In the genomic region with DNA sequence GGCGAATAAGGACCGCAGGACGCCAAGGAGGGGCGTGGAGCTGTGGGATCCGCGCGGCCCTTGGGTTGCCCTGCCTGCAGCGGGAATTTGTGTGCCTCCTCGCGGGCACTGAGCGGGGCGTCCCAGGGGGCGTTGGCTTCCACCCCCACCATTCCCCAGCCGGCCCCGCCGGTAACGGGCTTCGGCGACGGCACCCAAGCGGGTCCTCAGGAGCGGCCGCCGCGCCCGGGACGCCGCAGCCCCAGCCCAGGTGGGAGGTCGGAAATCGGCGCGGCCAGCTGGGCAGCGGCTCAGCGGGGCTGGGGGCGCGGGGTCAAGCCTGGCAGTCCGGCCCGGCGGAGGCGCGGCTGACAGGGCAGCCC, we compare ENCODE assay signal across 8 cellular contexts. TPM values are rescaled to one million over a fixed set of nuclear protein-coding genes. Genes with fewer than 3 reads are reported as not detected.
DNase-seq lines count a peak whose midpoint lies in the region; ATAC-seq and TF ChIP-seq lines count a peak whose summit lies in the region.

No MANE protein-coding gene starts in this region.

- 0% methylated on average over 36 to 41 of the region's 41 CpGs for WGBS in esophagus, 2 donors
- WGBS in upper lobe of left lung, 2 donors = 1% methylated on average over 13 of the region's 41 CpGs; no CpG with 5 or more reads in 1 of the 2 donors

- DNase-seq in NCI-H2171 (lab: John Stamatoyannopoulos, UW) = peak; percentile 43
- no peak for DNase-seq in NCI-H2171 treated with DMSO at 0.1 percent for 48 hours (lab: John Stamatoyannopoulos, UW)
- peak; percentile 23 for DNase-seq in HT1080 (ENCODE audit: low read depth)
- peak; percentile 39 for DNase-seq in activated CD4-positive, alpha-beta memory T cell treated with anti-CD3 and anti-CD28 coated beads for 36 hours
- DNase-seq in myocyte (ENCODE audit: low read depth) = peak; percentile 65
- DNase-seq in upper lobe of left lung = peak; percentile 29 to 90
- no peak for DNase-seq in NCI-H1930 (lab: John Stamatoyannopoulos, UW)

- H3K36me3 ChIP-seq in esophagus (ENCODE audit: control insufficient read depth in 2 of 2, insufficient read depth in 2 of 2, low read length in 1 of 2) (no peaks in the 10 kb centered on the region), upper lobe of left lung (no peaks in the 10 kb centered on the region)

- H3K27me3 ChIP-seq in esophagus (ENCODE audit: control insufficient read depth in 1 of 2, insufficient read depth in 2 of 2, low read length in 2 of 2) = no peaks in the 10 kb centered on the region
- no peaks in the 10 kb centered on the region for H3K27me3 ChIP-seq in upper lobe of left lung

- peaks cover 5 to 14% of the 10 kb centered on the region in 2 donors for H3K4me1 ChIP-seq in esophagus (ENCODE audit: control insufficient read depth in 2 of 2, insufficient read depth in 2 of 2, low read length in 1 of 2)
- H3K4me1 ChIP-seq in upper lobe of left lung = peaks cover 15 to 25% (median 19%) of the 10 kb centered on the region in 4 donors

- H3K9me3 ChIP-seq in esophagus (ENCODE audit: control insufficient read depth in 2 of 2, insufficient read depth in 1 of 2, low read depth in 1 of 2, low read length in 1 of 2) (no peaks in the 10 kb centered on the region), upper lobe of left lung (no peaks in the 10 kb centered on the region)

- H3K4me3 ChIP-seq in esophagus (ENCODE audit: low read depth in 1 of 2, low read length in 2 of 2) (peak overlapping the region; percentile 70 to 84), upper lobe of left lung (peak overlapping the region; percentile 88 to 99 (median 98))

- TF ChIP-seq CTCF in upper lobe of left lung (IDR thresholded peaks at IDR 0.05) = no peak

- peaks cover 23% of the 10 kb centered on the region for H3K27me3 Mint-ChIP-seq in activated CD4-positive, alpha-beta memory T cell treated with anti-CD3 and anti-CD28 coated beads for 36 hours

- peak overlapping the region; percentile 73 for H3K4me3 Mint-ChIP-seq in activated CD4-positive, alpha-beta memory T cell treated with anti-CD3 and anti-CD28 coated beads for 36 hours

- intact Hi-C loops in activated CD4-positive, alpha-beta memory T cell treated with anti-CD3 and anti-CD28 coated beads for 36 hours (cut with micrococcal nuclease) = loop anchor here (2.0 kb wide), 2 partner anchors 112 to 188 kb away; a partner anchor contains a TSS

- H3K4me1 Mint-ChIP-seq in activated CD4-positive, alpha-beta memory T cell treated with anti-CD3 and anti-CD28 coated beads for 36 hours (ENCODE audit: low read depth) = peaks cover 16% of the 10 kb centered on the region

- POLR2A ChIA-PET in activated CD4-positive, alpha-beta memory T cell treated with anti-CD3 and anti-CD28 coated beads for 36 hours (lab: Charles Lee) = interaction anchor here (1.2 to 1.8 kb wide), 2 partner anchors 20 to 156 kb away, joined by 3 read pairs; a partner anchor contains a TSS

- no peak for TF ChIP-seq EP300 in upper lobe of left lung (IDR thresholded peaks at IDR 0.05)

- H3K36me3 Mint-ChIP-seq in activated CD4-positive, alpha-beta memory T cell treated with anti-CD3 and anti-CD28 coated beads for 36 hours = no peaks in the 10 kb centered on the region

- CTCF ChIA-PET in activated CD4-positive, alpha-beta memory T cell treated with anti-CD3 and anti-CD28 coated beads for 36 hours (lab: Charles Lee) = interaction anchor here (0.9 kb wide), 1 partner anchor 112 kb away, joined by 5 read pairs; a partner anchor contains a TSS

- no peak overlapping the region for H3K27ac Mint-ChIP-seq in activated CD4-positive, alpha-beta memory T cell treated with anti-CD3 and anti-CD28 coated beads for 36 hours

- H3K27ac ChIP-seq in esophagus (ENCODE audit: low read depth in 2 of 2, low read length in 1 of 2) = peak overlapping the region; percentile 58 to 74
- H3K27ac ChIP-seq in upper lobe of left lung = peak overlapping the region; percentile 71 to 89 (median 84)

- ATAC-seq in upper lobe of left lung (ENCODE audit: low FRiP score in 2 of 2) = peak in 1 of 2 donors; percentile 62

- TF ChIP-seq POLR2A in upper lobe of left lung (IDR thresholded peaks at IDR 0.05) = peak in 1 of 4 donors; percentile 44

- H3K9me3 Mint-ChIP-seq in activated CD4-positive, alpha-beta memory T cell treated with anti-CD3 and anti-CD28 coated beads for 36 hours = no peaks in the 10 kb centered on the region

RNA-seq across cellular contexts. Expression of a gene that starts 0.3 kb away (rescaled TPM):
- total RNA-seq in HT1080 (2014; rRNA removed; shearing (Covaris generic)) = 8.9 and 9.6 TPM in 2 replicates
- polyA plus RNA-seq in HT1080 (2015; cell fraction: cytosol; rRNA removed) = 8.7 and 9.9 TPM in 2 replicates
- polyA plus RNA-seq in HT1080 (2015; cell fraction: nucleus; rRNA removed) = 37.7 and 42.8 TPM in 2 replicates
- total RNA-seq in activated CD4-positive, alpha-beta memory T cell treated with anti-CD3 and anti-CD28 coated beads for 36 hours = 1 to 10 TPM; 1.1 to 1.6 TPM
- 1 to 10 TPM; 2.8 to 4.0 TPM for polyA plus RNA-seq in esophagus
- 33.7 and 46.2 TPM in 2 replicates for total RNA-seq in myocyte
- 71.8 TPM for polyA plus RNA-seq in myocyte (2012)
- total RNA-seq in upper lobe of left lung = 10 to 100 TPM in 1 of 6 donors, 1 to 10 TPM in 5; 3.0 to 14.7 (median 6.0) TPM

Comparison
In these comparisons a context has a peak if more than half of its experiments do, and no peak if none do; other contexts are left out.
1. DNase-seq: peak in NCI-H2171 (single experiment), HT1080 (single experiment), activated CD4-positive, alpha-beta memory T cell treated with anti-CD3 and anti-CD28 coated beads for 36 hours (single experiment), myocyte (single experiment) and upper lobe of left lung (2 of 2); none in NCI-H2171 treated with DMSO at 0.1 percent for 48 hours (single experiment) and NCI-H1930 (0 of 2).